In the genomic region with DNA sequence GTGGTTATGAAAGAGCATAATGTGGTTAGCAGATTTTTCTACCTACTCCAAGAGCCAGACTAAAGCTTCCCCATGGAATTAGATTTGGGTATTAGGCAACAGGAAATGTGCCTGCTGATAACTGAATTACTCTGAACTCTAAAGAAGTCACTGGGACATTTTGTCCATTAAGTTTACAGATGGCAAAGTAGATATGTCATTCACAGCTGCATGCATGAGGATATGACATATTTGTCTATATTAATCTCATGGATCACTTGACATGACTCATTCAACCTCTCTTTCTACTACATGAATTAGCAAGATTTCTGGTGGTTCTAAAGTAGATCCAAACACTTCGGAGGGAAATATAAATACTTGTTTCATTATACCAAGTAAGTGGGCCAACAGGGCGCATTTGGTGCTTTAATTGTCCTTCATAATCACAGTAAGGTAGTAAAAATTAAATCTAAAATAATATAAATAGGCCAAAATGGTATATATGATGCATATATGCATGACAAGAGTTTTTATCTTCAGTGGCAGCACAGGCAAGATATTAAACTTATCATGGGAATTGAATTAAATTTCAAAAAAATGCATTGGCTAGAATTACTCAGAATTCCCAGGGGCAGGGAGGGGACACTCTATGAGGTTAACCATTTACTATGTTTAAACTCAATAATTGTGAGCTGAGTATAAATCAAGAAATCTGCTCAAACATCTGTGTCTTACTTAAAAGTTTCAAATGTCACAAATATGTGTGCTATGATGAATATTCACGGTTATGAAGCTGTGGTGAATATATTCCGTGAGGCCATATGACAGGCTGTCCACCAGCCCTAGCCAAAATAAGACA, we compare ENCODE assay signal across 1 cellular context.
TF ChIP-seq lines count a peak whose summit lies in the region.

No MANE protein-coding gene starts in this region.

TF ChIP-seq in K562, 482 proteins besides CTCF, POLR2A, EP300 and RAD21 (continued from another document and continues in another):
- TF ChIP-seq, protein P1, sequence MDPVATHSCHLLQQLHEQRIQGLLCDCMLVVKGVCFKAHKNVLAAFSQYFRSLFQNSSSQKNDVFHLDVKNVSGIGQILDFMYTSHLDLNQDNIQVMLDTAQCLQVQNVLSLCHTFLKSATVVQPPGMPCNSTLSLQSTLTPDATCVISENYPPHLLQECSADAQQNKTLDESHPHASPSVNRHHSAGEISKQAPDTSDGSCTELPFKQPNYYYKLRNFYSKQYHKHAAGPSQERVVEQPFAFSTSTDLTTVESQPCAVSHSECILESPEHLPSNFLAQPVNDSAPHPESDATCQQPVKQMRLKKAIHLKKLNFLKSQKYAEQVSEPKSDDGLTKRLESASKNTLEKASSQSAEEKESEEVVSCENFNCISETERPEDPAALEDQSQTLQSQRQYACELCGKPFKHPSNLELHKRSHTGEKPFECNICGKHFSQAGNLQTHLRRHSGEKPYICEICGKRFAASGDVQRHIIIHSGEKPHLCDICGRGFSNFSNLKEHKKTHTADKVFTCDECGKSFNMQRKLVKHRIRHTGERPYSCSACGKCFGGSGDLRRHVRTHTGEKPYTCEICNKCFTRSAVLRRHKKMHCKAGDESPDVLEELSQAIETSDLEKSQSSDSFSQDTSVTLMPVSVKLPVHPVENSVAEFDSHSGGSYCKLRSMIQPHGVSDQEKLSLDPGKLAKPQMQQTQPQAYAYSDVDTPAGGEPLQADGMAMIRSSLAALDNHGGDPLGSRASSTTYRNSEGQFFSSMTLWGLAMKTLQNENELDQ (CRISPR knock-in tag; IDR thresholded peaks at IDR 0.05; ENCODE audit: borderline replicate concordance): no peak
- TF ChIP-seq CXXC5 (CRISPR knock-in tag; IDR thresholded peaks at IDR 0.05) (peak; percentile 63), RNF2 (IDR thresholded peaks at IDR 0.05) (peak; percentile 95), KAT2B (IDR thresholded peaks at IDR 0.05; ENCODE audit: low read depth, low read length) (no peak), NEUROD1 (IDR thresholded peaks at IDR 0.05; ENCODE audit: borderline replicate concordance, low read depth, low read length, partially characterized antibody) (peak; percentile 85), FOXJ2 (tag; IDR thresholded peaks at IDR 0.05) (peak; percentile 67), ZNF766 (CRISPR knock-in tag; conservative IDR thresholded peaks at IDR 0.05) (peak; percentile 97), MTA2 (IDR thresholded peaks at IDR 0.05; ENCODE audit: low read depth) (peak; percentile 98), TCFL5 (CRISPR knock-in tag; conservative IDR thresholded peaks at IDR 0.05) (no peak), ZNF644 (tag; IDR thresholded peaks at IDR 0.05; ENCODE audit: low read depth) (peak; percentile 98), ZNF316 (IDR thresholded peaks at IDR 0.05) (peak; percentile 70), MTA3 (IDR thresholded peaks at IDR 0.05; ENCODE audit: borderline replicate concordance) (peak; percentile 75), MBD2 (IDR thresholded peaks at IDR 0.05; ENCODE audit: borderline replicate concordance, low read depth) (peak; percentile 86), PYGO2 (tag; IDR thresholded peaks at IDR 0.05) (peak; percentile 86), NCOA1 (IDR thresholded peaks at IDR 0.05; ENCODE audit: low read depth) (peak; percentile 93), U2AF2 (optimal IDR thresholded peaks at IDR 0.05; ENCODE audit: low read depth, low read length) (no peak), SRSF9 (IDR thresholded peaks at IDR 0.05; ENCODE audit: borderline replicate concordance, low read depth, low read length) (no peak), ATF7 (IDR thresholded peaks at IDR 0.05) (peak; percentile 96), KDM5B (IDR thresholded peaks at IDR 0.05; ENCODE audit: insufficient replicate concordance, low read depth, low read length) (no peak), KLF16 (IDR thresholded peaks at IDR 0.05) (peak; percentile 97), JUNB (CRISPR knock-in tag; conservative IDR thresholded peaks at IDR 0.05) (no peak), ZEB2 (IDR thresholded peaks at IDR 0.05) (peak; percentile 58; the same call in 1 of the 2 replicates), ZKSCAN8 (CRISPR knock-in tag; IDR thresholded peaks at IDR 0.05) (peak; percentile 87), MAFK (IDR thresholded peaks at IDR 0.05; ENCODE audit: low read length) (peak; percentile 53), TEAD1 (CRISPR knock-in tag; IDR thresholded peaks at IDR 0.05) (peak; percentile 33 to 93; a peak in 2 of 4 replicates), STAT5A (IDR thresholded peaks at IDR 0.05; ENCODE audit: borderline replicate concordance, low read length) (peak; percentile 98), CREM (IDR thresholded peaks at IDR 0.05; ENCODE audit: low read depth) (peak; percentile 80), JUN (IDR thresholded peaks at IDR 0.05; ENCODE audit: borderline replicate concordance, low read depth, low read length) (peak; percentile 96), JUN (CRISPR knock-in tag; IDR thresholded peaks at IDR 0.05; ENCODE audit: borderline replicate concordance) (no peak), ZNF24 (IDR thresholded peaks at IDR 0.05) (peak; percentile 70; the same call in 1 of the 2 replicates), NCOA6 (IDR thresholded peaks at IDR 0.05) (peak; percentile 48; the same call in 1 of the 2 replicates), ZNF780A (CRISPR knock-in tag; IDR thresholded peaks at IDR 0.05) (no peak), POLR2H (tag; IDR thresholded peaks at IDR 0.05; ENCODE audit: low read depth) (peak; percentile 58), HDAC2 (IDR thresholded peaks at IDR 0.05) (peak; percentile 99), PML (IDR thresholded peaks at IDR 0.05; ENCODE audit: low read length) (peak; percentile 99), SOX6 (IDR thresholded peaks at IDR 0.05) (peak; percentile 96), CEBPB (tag; IDR thresholded peaks at IDR 0.05) (peak; percentile 99), NCOA2 (IDR thresholded peaks at IDR 0.05; ENCODE audit: partially characterized antibody in 2 of 2) (peak; percentile 90 to 93)
- TF ChIP-seq, protein P2, sequence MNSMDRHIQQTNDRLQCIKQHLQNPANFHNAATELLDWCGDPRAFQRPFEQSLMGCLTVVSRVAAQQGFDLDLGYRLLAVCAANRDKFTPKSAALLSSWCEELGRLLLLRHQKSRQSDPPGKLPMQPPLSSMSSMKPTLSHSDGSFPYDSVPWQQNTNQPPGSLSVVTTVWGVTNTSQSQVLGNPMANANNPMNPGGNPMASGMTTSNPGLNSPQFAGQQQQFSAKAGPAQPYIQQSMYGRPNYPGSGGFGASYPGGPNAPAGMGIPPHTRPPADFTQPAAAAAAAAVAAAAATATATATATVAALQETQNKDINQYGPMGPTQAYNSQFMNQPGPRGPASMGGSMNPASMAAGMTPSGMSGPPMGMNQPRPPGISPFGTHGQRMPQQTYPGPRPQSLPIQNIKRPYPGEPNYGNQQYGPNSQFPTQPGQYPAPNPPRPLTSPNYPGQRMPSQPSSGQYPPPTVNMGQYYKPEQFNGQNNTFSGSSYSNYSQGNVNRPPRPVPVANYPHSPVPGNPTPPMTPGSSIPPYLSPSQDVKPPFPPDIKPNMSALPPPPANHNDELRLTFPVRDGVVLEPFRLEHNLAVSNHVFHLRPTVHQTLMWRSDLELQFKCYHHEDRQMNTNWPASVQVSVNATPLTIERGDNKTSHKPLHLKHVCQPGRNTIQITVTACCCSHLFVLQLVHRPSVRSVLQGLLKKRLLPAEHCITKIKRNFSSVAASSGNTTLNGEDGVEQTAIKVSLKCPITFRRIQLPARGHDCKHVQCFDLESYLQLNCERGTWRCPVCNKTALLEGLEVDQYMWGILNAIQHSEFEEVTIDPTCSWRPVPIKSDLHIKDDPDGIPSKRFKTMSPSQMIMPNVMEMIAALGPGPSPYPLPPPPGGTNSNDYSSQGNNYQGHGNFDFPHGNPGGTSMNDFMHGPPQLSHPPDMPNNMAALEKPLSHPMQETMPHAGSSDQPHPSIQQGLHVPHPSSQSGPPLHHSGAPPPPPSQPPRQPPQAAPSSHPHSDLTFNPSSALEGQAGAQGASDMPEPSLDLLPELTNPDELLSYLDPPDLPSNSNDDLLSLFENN (IDR thresholded peaks at IDR 0.05; ENCODE audit: low read depth in 2 of 2, low read length in 2 of 2): peak in 1 of 2 experiments; percentile 96; a peak in 2 of 4 replicates
- TF ChIP-seq, protein P3, sequence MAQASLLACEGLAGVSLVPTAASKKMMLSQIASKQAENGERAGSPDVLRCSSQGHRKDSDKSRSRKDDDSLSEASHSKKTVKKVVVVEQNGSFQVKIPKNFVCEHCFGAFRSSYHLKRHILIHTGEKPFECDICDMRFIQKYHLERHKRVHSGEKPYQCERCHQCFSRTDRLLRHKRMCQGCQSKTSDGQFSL (CRISPR knock-in tag; IDR thresholded peaks at IDR 0.05): no peak
- TF ChIP-seq, protein P3 (tag; IDR thresholded peaks at IDR 0.05): no peak
- TF ChIP-seq, protein P4, sequence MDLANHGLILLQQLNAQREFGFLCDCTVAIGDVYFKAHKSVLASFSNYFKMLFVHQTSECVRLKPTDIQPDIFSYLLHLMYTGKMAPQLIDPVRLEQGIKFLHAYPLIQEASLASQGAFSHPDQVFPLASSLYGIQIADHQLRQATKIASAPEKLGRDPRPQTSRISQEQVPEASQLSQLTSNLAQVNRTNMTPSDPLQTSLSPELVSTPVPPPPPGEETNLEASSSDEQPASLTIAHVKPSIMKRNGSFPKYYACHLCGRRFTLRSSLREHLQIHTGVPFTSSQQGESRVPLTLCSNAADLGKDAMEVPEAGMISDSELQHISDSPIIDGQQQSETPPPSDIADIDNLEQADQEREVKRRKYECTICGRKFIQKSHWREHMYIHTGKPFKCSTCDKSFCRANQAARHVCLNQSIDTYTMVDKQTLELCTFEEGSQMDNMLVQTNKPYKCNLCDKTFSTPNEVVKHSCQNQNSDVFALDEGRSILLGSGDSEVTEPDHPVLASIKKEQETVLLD (IDR thresholded peaks at IDR 0.05): peak; percentile 75; the same call in 1 of the 2 replicates
- TF ChIP-seq, protein P5, sequence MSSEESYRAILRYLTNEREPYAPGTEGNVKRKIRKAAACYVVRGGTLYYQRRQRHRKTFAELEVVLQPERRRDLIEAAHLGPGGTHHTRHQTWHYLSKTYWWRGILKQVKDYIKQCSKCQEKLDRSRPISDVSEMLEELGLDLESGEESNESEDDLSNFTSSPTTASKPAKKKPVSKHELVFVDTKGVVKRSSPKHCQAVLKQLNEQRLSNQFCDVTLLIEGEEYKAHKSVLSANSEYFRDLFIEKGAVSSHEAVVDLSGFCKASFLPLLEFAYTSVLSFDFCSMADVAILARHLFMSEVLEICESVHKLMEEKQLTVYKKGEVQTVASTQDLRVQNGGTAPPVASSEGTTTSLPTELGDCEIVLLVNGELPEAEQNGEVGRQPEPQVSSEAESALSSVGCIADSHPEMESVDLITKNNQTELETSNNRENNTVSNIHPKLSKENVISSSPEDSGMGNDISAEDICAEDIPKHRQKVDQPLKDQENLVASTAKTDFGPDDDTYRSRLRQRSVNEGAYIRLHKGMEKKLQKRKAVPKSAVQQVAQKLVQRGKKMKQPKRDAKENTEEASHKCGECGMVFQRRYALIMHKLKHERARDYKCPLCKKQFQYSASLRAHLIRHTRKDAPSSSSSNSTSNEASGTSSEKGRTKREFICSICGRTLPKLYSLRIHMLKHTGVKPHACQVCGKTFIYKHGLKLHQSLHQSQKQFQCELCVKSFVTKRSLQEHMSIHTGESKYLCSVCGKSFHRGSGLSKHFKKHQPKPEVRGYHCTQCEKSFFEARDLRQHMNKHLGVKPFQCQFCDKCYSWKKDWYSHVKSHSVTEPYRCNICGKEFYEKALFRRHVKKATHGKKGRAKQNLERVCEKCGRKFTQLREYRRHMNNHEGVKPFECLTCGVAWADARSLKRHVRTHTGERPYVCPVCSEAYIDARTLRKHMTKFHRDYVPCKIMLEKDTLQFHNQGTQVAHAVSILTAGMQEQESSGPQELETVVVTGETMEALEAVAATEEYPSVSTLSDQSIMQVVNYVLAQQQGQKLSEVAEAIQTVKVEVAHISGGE (CRISPR knock-in tag; IDR thresholded peaks at IDR 0.05): peak in 1 of 3 experiments; percentile 80; a peak in 2 of 6 replicates
- TF ChIP-seq, protein P6, sequence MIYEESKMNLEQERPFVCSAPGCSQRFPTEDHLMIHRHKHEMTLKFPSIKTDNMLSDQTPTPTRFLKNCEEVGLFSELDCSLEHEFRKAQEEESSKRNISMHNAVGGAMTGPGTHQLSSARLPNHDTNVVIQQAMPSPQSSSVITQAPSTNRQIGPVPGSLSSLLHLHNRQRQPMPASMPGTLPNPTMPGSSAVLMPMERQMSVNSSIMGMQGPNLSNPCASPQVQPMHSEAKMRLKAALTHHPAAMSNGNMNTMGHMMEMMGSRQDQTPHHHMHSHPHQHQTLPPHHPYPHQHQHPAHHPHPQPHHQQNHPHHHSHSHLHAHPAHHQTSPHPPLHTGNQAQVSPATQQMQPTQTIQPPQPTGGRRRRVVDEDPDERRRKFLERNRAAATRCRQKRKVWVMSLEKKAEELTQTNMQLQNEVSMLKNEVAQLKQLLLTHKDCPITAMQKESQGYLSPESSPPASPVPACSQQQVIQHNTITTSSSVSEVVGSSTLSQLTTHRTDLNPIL (CRISPR knock-in tag; IDR thresholded peaks at IDR 0.05): 0 out of 2 replicates have a peak, but pooled peaks have one; percentile 16
- TF ChIP-seq, protein P7, sequence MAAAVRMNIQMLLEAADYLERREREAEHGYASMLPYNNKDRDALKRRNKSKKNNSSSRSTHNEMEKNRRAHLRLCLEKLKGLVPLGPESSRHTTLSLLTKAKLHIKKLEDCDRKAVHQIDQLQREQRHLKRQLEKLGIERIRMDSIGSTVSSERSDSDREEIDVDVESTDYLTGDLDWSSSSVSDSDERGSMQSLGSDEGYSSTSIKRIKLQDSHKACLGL (CRISPR knock-in tag; IDR thresholded peaks at IDR 0.05; ENCODE audit: borderline replicate concordance, poor library complexity, severe bottlenecking): no peak
- TF ChIP-seq, protein P8, sequence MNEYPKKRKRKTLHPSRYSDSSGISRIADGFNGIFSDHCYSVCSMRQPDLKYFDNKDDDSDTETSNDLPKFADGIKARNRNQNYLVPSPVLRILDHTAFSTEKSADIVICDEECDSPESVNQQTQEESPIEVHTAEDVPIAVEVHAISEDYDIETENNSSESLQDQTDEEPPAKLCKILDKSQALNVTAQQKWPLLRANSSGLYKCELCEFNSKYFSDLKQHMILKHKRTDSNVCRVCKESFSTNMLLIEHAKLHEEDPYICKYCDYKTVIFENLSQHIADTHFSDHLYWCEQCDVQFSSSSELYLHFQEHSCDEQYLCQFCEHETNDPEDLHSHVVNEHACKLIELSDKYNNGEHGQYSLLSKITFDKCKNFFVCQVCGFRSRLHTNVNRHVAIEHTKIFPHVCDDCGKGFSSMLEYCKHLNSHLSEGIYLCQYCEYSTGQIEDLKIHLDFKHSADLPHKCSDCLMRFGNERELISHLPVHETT (CRISPR knock-in tag; conservative IDR thresholded peaks at IDR 0.05 in 1 of 2, IDR thresholded peaks at IDR 0.05 in 1 of 2): peak in 1 of 2 experiments; percentile 90; a peak in 2 of 4 replicates
- TF ChIP-seq, protein P9, sequence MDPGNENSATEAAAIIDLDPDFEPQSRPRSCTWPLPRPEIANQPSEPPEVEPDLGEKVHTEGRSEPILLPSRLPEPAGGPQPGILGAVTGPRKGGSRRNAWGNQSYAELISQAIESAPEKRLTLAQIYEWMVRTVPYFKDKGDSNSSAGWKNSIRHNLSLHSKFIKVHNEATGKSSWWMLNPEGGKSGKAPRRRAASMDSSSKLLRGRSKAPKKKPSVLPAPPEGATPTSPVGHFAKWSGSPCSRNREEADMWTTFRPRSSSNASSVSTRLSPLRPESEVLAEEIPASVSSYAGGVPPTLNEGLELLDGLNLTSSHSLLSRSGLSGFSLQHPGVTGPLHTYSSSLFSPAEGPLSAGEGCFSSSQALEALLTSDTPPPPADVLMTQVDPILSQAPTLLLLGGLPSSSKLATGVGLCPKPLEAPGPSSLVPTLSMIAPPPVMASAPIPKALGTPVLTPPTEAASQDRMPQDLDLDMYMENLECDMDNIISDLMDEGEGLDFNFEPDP (CRISPR knock-in tag; IDR thresholded peaks at IDR 0.05): no peak
